8 cellular contexts compared by ENCODE assay signal in genomic region chr13:95300625-95301134, GRCh38. TPM values are rescaled to one million over a fixed set of nuclear protein-coding genes. Genes with fewer than 3 reads are reported as not detected.
DNase-seq lines count a peak whose midpoint lies in the region; ATAC-seq, FAIRE-seq and TF ChIP-seq lines count a peak whose summit lies in the region.

No MANE protein-coding gene starts in this region.

- peak; percentile 78 for DNase-seq in A673 (ENCODE audit: low spot score)
- DNase-seq in GM18507 (ENCODE audit: extremely low spot score, insufficient read length, low read depth), result peak; percentile 47
- peak; percentile 26 for DNase-seq in NCI-H460 (ENCODE audit: extremely low read depth, low read depth)
- DNase-seq in activated CD8-positive, alpha-beta memory T cell treated with anti-CD3 and anti-CD28 coated beads, Interleukin-2, amount 50 U/mL, for 4 hours, result peak; percentile 66
- DNase-seq in erythroblast (lab: John Stamatoyannopoulos, UW), result peak; percentile 87 to 89
- DNase-seq in stimulated activated naive CD8-positive, alpha-beta T cell treated with anti-CD3 and anti-CD28 coated beads, Interleukin-15, Interleukin-2, amounts not matched to agents 100 U/mL and 50 U/mL, for 24 hours, result peak; percentile 63

- H3K27ac ChIP-seq in A673 (ENCODE audit: low read depth, low read length, poor library complexity, severe bottlenecking) (peak overlapping the region; percentile 89), muscle layer of colon (ENCODE audit: low read depth, low read length) (peak overlapping the region; percentile 75)

- H3K4me3 ChIP-seq in A673 (ENCODE audit: low read depth, low read length, poor library complexity, severe bottlenecking) (peak overlapping the region; percentile 97), muscle layer of colon (ENCODE audit: low read depth in 1 of 2, low read length in 2 of 2) (peak overlapping the region; percentile 60 to 80)

- TF ChIP-seq CTCF in A673 (conservative IDR thresholded peaks at IDR 0.05; ENCODE audit: low read depth, low read length), result peak; percentile 40

- H3K27me3 ChIP-seq in A673 (replicated peaks; ENCODE audit: insufficient read depth, low read depth, low read length, poor library complexity), result no peaks in the 10 kb centered on the region
- no peaks in the 10 kb centered on the region for H3K27me3 ChIP-seq in muscle layer of colon (ENCODE audit: control insufficient read depth in 1 of 2, insufficient read depth in 2 of 2, low read length in 2 of 2)

- POLR2A ChIA-PET in A673 (lab: Charles Lee; ENCODE audit: low non-redundant PET), result no interaction called here

- peak overlapping the region; percentile 30 for H3K9ac ChIP-seq in muscle layer of colon (ENCODE audit: low read length)

- H3K9me3 ChIP-seq in A673 (ENCODE audit: low read depth, low read length, poor library complexity, severe bottlenecking), result no peaks in the 10 kb centered on the region
- H3K9me3 ChIP-seq in muscle layer of colon (ENCODE audit: low read length), result no peaks in the 10 kb centered on the region

- H3K36me3 ChIP-seq in A673 (ENCODE audit: insufficient read depth, low read length, poor library complexity, severe bottlenecking) (no peaks in the 10 kb centered on the region), muscle layer of colon (ENCODE audit: insufficient read depth, low read length) (no peaks in the 10 kb centered on the region)

- CTCF ChIA-PET in A673 (lab: Charles Lee), result interaction anchor here (1.0 kb wide), 1 partner anchor 109 kb away, joined by 4 read pairs; no protein-coding TSS in a partner anchor

- TF ChIP-seq POLR2A in erythroblast (IDR thresholded peaks at IDR 0.05; ENCODE audit: low read length), result peak; percentile 43

- ATAC-seq in HG02970 (IDR thresholded peaks at IDR 0.05; ENCODE audit: low FRiP score, unreplicated experiment), result peak; percentile 24
- peak; percentile 51 for ATAC-seq in stimulated activated naive CD8-positive, alpha-beta T cell treated with anti-CD3 and anti-CD28 coated beads, Interleukin-15, Interleukin-2, amounts not matched to agents 100 U/mL and 50 U/mL, for 24 hours

- BruUV-seq in A673 (replicated peaks; lab: Mats Ljungman, UMichigan), result no TSS peak

- H3K4me1 ChIP-seq in A673 (ENCODE audit: insufficient read depth, low read length, poor library complexity, severe bottlenecking) (peaks cover 26% of the 10 kb centered on the region), muscle layer of colon (ENCODE audit: insufficient read depth, low read length) (peaks cover 16% of the 10 kb centered on the region)

- FAIRE-seq in GM18507 (lab: Jason Lieb, UNC), result peak; percentile 61

- intact Hi-C loops in A673 (cut with micrococcal nuclease; ENCODE audit: unreplicated experiment), result loop anchor here (5.0 kb wide), 1 partner anchor 82 kb away; no protein-coding TSS in a partner anchor

RNA-seq across cellular contexts. Expression of gene ABCC4, which starts 0.6 kb away (rescaled TPM):
- 42.9 and 52.0 TPM in 2 replicates for total RNA-seq in A673 (2021)
- 16.6 and 21.8 TPM in 2 replicates for total RNA-seq in NCI-H460 (2014; rRNA removed; shearing (Covaris generic))
- polyA plus RNA-seq in NCI-H460 (2014; cell fraction: nucleus; rRNA removed), result 18.0 and 82.6 TPM in 2 replicates

Comparison
In these comparisons a context has a peak if more than half of its experiments do, and no peak if none do; other contexts are left out.
1. Peak in every context shown above with its lines: DNase-seq, ATAC-seq, H3K4me3 ChIP-seq and H3K27ac ChIP-seq.
2. DNase-seq: peak in every context shown above with its lines; median percentile 88 in erythroblast; 78 in A673; 66 in activated CD8-positive, alpha-beta memory T cell treated with anti-CD3 and anti-CD28 coated beads, Interleukin-2, amount 50 U/mL, for 4 hours; 63 in stimulated activated naive CD8-positive, alpha-beta T cell treated with anti-CD3 and anti-CD28 coated beads, Interleukin-15, Interleukin-2, amounts not matched to agents 100 U/mL and 50 U/mL, for 24 hours; 47 in GM18507; 26 in NCI-H460.